Comparison of ENCODE assay signal across 8 cellular contexts in genomic region chr7:129224251-129225205, GRCh38. TPM values are rescaled to one million over a fixed set of nuclear protein-coding genes. Genes with fewer than 3 reads are reported as not detected.
DNase-seq lines count a peak whose midpoint lies in the region; ATAC-seq and TF ChIP-seq lines count a peak whose summit lies in the region.

Gene AHCYL2, plus strand, starts transcription at chr7:129225030.

- peak within 1 kb of the TSS; percentile 94 to 98 (median 95) for H3K4me3 Mint-ChIP-seq in CD4-positive, alpha-beta memory T cell

- peaks cover 28% of the 10 kb centered on the region for H3K4me1 ChIP-seq in CD4-positive, alpha-beta memory T cell (ENCODE audit: insufficient read depth, low read length)
- H3K4me1 ChIP-seq in right lobe of liver = peaks cover 0 to 12% (median 6%) of the 10 kb centered on the region in 4 donors

- peaks cover 0 to 2% (median 0%) of the 10 kb centered on the region in 8 donors for H3K9me3 Mint-ChIP-seq in CD4-positive, alpha-beta memory T cell

- peak within 1 kb of the TSS; percentile 87 to 98 for H3K4me3 ChIP-seq in CD4-positive, alpha-beta memory T cell (ENCODE audit: low read length in 2 of 2)
- H3K4me3 ChIP-seq in right lobe of liver = peak within 1 kb of the TSS; percentile 72 to 97 (median 83)

- under 1% methylated on average over 42 of the region's 63 CpGs for WGBS in right lobe of liver (ENCODE audit: insufficient coverage, low coverage, low lambda C conversion rate, missing lambda C conversion rate)

- H3K36me3 Mint-ChIP-seq in CD4-positive, alpha-beta memory T cell = peaks cover 0 to 7% of the 10 kb centered on the region in 2 donors

- no peak for TF ChIP-seq CTCF in right lobe of liver (IDR thresholded peaks at IDR 0.05)

- POLR2A ChIA-PET in CD4-positive, alpha-beta memory T cell (lab: Charles Lee; ENCODE audit: partially characterized antibody) = interaction anchor here (0.6 to 2.7 kb wide), 13 partner anchors 8 to 916 kb away, joined by 3 to 9 read pairs (median 4); partner anchors contain the start of genes NRF1, RBM28 and STRIP2

- intact Hi-C loops in CD4-positive, alpha-beta memory T cell (cut with micrococcal nuclease) = loop anchor here (1.0 to 5.0 kb wide), 10 partner anchors 47 to 881 kb away; partner anchors contain the start of genes ATP6V1F, CALU, NRF1 and RBM28
- intact Hi-C loops in right lobe of liver (cut with DNase I) = no loop called here

- H3K9me3 ChIP-seq in CD4-positive, alpha-beta memory T cell (ENCODE audit: control insufficient read depth in 1 of 2, low read length in 2 of 2) = no peaks in the 10 kb centered on the region
- no peaks in the 10 kb centered on the region for H3K9me3 ChIP-seq in right lobe of liver

- peak within 1 kb of the TSS; percentile 86 to 99 (median 97) for H3K27ac Mint-ChIP-seq in CD4-positive, alpha-beta memory T cell

- no peaks in the 10 kb centered on the region for H3K36me3 ChIP-seq in CD4-positive, alpha-beta memory T cell (ENCODE audit: insufficient read depth, low read length)
- no peaks in the 10 kb centered on the region for H3K36me3 ChIP-seq in right lobe of liver

- peaks cover 28 to 48% (median 35%) of the 10 kb centered on the region in 4 donors for H3K4me1 Mint-ChIP-seq in CD4-positive, alpha-beta memory T cell

- peak within 1 kb of the TSS; percentile 80 for H3K27ac ChIP-seq in CD4-positive, alpha-beta memory T cell (ENCODE audit: low read depth, low read length)
- peak within 1 kb of the TSS; percentile 85 to 96 (median 94) for H3K27ac ChIP-seq in right lobe of liver

- no peaks in the 10 kb centered on the region for H3K27me3 Mint-ChIP-seq in CD4-positive, alpha-beta memory T cell

- DNase-seq in CD4-positive, alpha-beta memory T cell = peak; percentile 95 to 98 (median 96)
- peak; percentile 99 for DNase-seq in HK-2 (ENCODE audit: unreplicated experiment)
- peak; percentile 99 for DNase-seq in NCI-H82 treated with DMSO at 0.1 percent for 48 hours (lab: John Stamatoyannopoulos, UW; ENCODE audit: unreplicated experiment)
- peak; percentile 97 for DNase-seq in activated CD4-positive, alpha-beta T cell treated with anti-CD3 and anti-CD28 coated beads, Interleukin-2, amount 50 U/mL, for 48 hours
- peak; percentile 88 to 97 for DNase-seq in dermis microvascular lymphatic vessel endothelial cell (ENCODE audit: low read depth in 2 of 2)
- DNase-seq in right lobe of liver = peak; percentile 99
- peak; percentile 96 for DNase-seq in stimulated activated CD4-positive, alpha-beta T cell treated with anti-CD3 and anti-CD28 coated beads, Interleukin-4, amount 100 ng/mL, for 24 hours

- peak; percentile 88 for ATAC-seq in GM19455 (IDR thresholded peaks at IDR 0.05; ENCODE audit: unreplicated experiment)
- peak; percentile 95 to 99 (median 96) for ATAC-seq in right lobe of liver

- H3K27me3 ChIP-seq in CD4-positive, alpha-beta memory T cell (ENCODE audit: insufficient read depth, low read length) = no peaks in the 10 kb centered on the region
- no peaks in the 10 kb centered on the region for H3K27me3 ChIP-seq in right lobe of liver

- CTCF ChIA-PET in CD4-positive, alpha-beta memory T cell (lab: Charles Lee; ENCODE audit: partially characterized antibody) = interaction anchor here (0.6 to 11.7 kb wide), 5 partner anchors 12 to 73 kb away, joined by 3 to 358 read pairs (median 4); no protein-coding TSS in a partner anchor

- peak; percentile 60 for TF ChIP-seq POLR2A in right lobe of liver (IDR thresholded peaks at IDR 0.05)

RNA-seq across cellular contexts. Expression of gene AHCYL2, which starts in this region (rescaled TPM):
- total RNA-seq in CD4-positive, alpha-beta memory T cell = 10 to 100 TPM; 15.4 to 16.5 TPM
- 1 to 10 TPM; 8.6 to 8.8 TPM for polyA plus RNA-seq in CD4-positive, alpha-beta memory T cell
- total RNA-seq in dermis microvascular lymphatic vessel endothelial cell = 4.0 and 7.6 TPM in 2 replicates
- 1 to 10 TPM; 6.1 to 9.3 (median 8.0) TPM for total RNA-seq in right lobe of liver

Comparison
In these comparisons a context has a peak if more than half of its experiments do, and no peak if none do; other contexts are left out.
1. Peak in every context shown above with its lines: DNase-seq, ATAC-seq, H3K4me3 ChIP-seq and H3K27ac ChIP-seq.